Comparison of ENCODE assay signal across 7 cellular contexts in the genomic region with DNA sequence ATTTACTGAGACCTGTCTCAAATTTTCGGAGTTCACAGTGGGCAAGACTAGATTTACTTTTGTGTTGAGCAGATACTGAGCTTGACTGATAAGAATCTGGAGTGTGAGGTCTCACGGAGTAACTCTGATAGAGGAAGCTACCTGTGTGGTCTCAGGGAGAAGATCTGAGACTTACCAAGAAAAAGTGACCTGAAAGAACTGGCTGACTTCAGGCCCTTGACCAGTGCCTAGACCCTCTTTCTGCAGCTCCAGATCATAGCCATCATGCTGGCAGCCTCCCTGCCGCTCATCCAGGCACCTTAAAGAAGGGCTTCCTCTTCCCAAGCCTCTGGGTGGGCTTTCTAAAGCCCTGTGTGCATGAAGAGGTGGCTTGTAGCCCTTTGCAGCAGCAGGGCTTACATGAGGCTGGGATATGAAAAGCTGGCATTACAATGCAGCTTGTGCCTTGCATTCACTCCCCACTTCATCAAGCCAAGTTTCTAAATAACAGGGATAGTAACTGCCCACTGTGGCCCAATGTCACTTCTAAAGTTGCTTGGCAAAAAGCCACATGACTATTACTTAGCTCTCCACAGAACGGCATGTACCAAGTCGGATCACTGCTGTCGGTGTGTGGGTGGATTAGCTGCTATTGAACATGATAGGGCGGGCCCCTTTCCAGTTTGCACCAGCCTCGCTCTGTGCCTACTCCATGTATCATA.
DNase-seq lines count a peak whose midpoint lies in the region; ATAC-seq, FAIRE-seq and TF ChIP-seq lines count a peak whose summit lies in the region.
"Not testable (repeated sequence)": the region's sequence is repeated elsewhere in the genome, so short reads cannot be mapped to it uniquely, and the experiment has no call there.

No MANE protein-coding gene starts in this region.

- TF ChIP-seq RAD21 in GM12878 (IDR thresholded peaks at IDR 0.05; ENCODE audit: insufficient read depth, low read depth, low read length): not testable (repeated sequence)

- not testable (repeated sequence) for H3K4me1 Mint-ChIP-seq in activated CD8-positive, alpha-beta T cell treated with anti-CD3 and anti-CD28 coated beads, Interleukin-2, amount 10 ng/mL, durations not matched to agents 7 days and 5 days (ENCODE audit: low read depth); naive thymus-derived CD8-positive, alpha-beta T cell; stimulated activated naive B cell treated with anti-CD40 and anti-IgM and Interleukin-4, amounts not matched to agents 10 μg/mL and 1 μg/mL and 100 μg/mL, for 72 hours

- in situ Hi-C loops in GM12878 (cut with MboI): not testable (repeated sequence)

- TF ChIP-seq POLR2A in GM12878 (IDR thresholded peaks at IDR 0.05; ENCODE audit: low read depth, low read length): not testable (repeated sequence)

- H2AFZ ChIP-seq in GM12878 (ENCODE audit: control insufficient read depth, low read depth, low read length): not testable (repeated sequence)

- H3K27me3 Mint-ChIP-seq in activated CD8-positive, alpha-beta T cell treated with anti-CD3 and anti-CD28 coated beads, Interleukin-2, amount 10 ng/mL, durations not matched to agents 7 days and 5 days (ENCODE audit: low read depth); naive thymus-derived CD8-positive, alpha-beta T cell; stimulated activated naive B cell treated with anti-CD40 and anti-IgM and Interleukin-4, amounts not matched to agents 10 μg/mL and 1 μg/mL and 100 μg/mL, for 72 hours: not testable (repeated sequence)

- intact Hi-C loops in GM12878 (cut with micrococcal nuclease; ENCODE audit: unreplicated experiment); Right ventricle myocardium superior (cut with DNase I): not testable (repeated sequence)

- not testable (repeated sequence) for H3K27me3 ChIP-seq in RWPE2 (ENCODE audit: insufficient read depth, poor library complexity, severe bottlenecking); GM12878 (replicated peaks in 1 of 2; ENCODE audit: control insufficient read depth in 2 of 2, insufficient read depth in 2 of 2, low read length in 1 of 2)

- H3K9me3 Mint-ChIP-seq in activated CD8-positive, alpha-beta T cell treated with anti-CD3 and anti-CD28 coated beads, Interleukin-2, amount 10 ng/mL, durations not matched to agents 7 days and 5 days (ENCODE audit: insufficient read depth); naive thymus-derived CD8-positive, alpha-beta T cell; stimulated activated naive B cell treated with anti-CD40 and anti-IgM and Interleukin-4, amounts not matched to agents 10 μg/mL and 1 μg/mL and 100 μg/mL, for 72 hours: not testable (repeated sequence)

- H3K4me2 ChIP-seq in GM12878 (ENCODE audit: control insufficient read depth, insufficient read depth): not testable (repeated sequence)

- no CpG with 5 or more reads among the region's 8 CpGs for WGBS in GM12878 (ENCODE audit: insufficient coverage, insufficient replicate concordance, low lambda C conversion rate, missing lambda C conversion rate)

- not testable (repeated sequence) for TF ChIP-seq EP300 in GM12878 (IDR thresholded peaks at IDR 0.05; ENCODE audit: borderline replicate concordance in 1 of 2, control insufficient read depth in 1 of 2, low read depth in 2 of 2, low read length in 2 of 2)

- not testable (repeated sequence) for H3K9ac ChIP-seq in GM12878 (ENCODE audit: control insufficient read depth, insufficient read depth, low read length)

- CTCF ChIA-PET in activated CD8-positive, alpha-beta T cell treated with anti-CD3 and anti-CD28 coated beads, Interleukin-2, amount 10 ng/mL, durations not matched to agents 7 days and 5 days (lab: Charles Lee); GM12878 (lab: Yijun Ruan, JAX): not testable (repeated sequence)

- POLR2A ChIA-PET in activated CD8-positive, alpha-beta T cell treated with anti-CD3 and anti-CD28 coated beads, Interleukin-2, amount 10 ng/mL, durations not matched to agents 7 days and 5 days (lab: Charles Lee); GM12878 (lab: Charles Lee); naive thymus-derived CD8-positive, alpha-beta T cell (lab: Charles Lee): not testable (repeated sequence)

- not testable (repeated sequence) for H4K20me1 ChIP-seq in GM12878 (ENCODE audit: control insufficient read depth, insufficient read depth)

- peak; percentile 88 for ATAC-seq in RWPE2 (ENCODE audit: low read depth)
- ATAC-seq in activated CD8-positive, alpha-beta T cell treated with anti-CD3 and anti-CD28 coated beads, Interleukin-2, amount 10 ng/mL, durations not matched to agents 7 days and 5 days: peak; percentile 34
- peak; percentile 14; the same call in 1 of the 3 replicates for ATAC-seq in GM12878
- peak; percentile 95 for ATAC-seq in Right ventricle myocardium superior (ENCODE audit: poor library complexity)
- peak; percentile 82 for ATAC-seq in left lobe of liver
- peak; percentile 29 to 38 for ATAC-seq in naive thymus-derived CD8-positive, alpha-beta T cell
- ATAC-seq in stimulated activated naive B cell treated with anti-CD40 and anti-IgM and Interleukin-4, amounts not matched to agents 10 μg/mL and 1 μg/mL and 100 μg/mL, for 72 hours (replicated peaks): peak; percentile 23 to 57

- not testable (repeated sequence) for BruUV-seq in GM12878 (replicated peaks; lab: Mats Ljungman, UMichigan)

- H3K36me3 ChIP-seq in RWPE2 (ENCODE audit: low read depth); GM12878 (ENCODE audit: control insufficient read depth in 2 of 2, insufficient read depth in 2 of 2, low read length in 1 of 2): not testable (repeated sequence)

- H3K27ac Mint-ChIP-seq in activated CD8-positive, alpha-beta T cell treated with anti-CD3 and anti-CD28 coated beads, Interleukin-2, amount 10 ng/mL, durations not matched to agents 7 days and 5 days; naive thymus-derived CD8-positive, alpha-beta T cell; stimulated activated naive B cell treated with anti-CD40 and anti-IgM and Interleukin-4, amounts not matched to agents 10 μg/mL and 1 μg/mL and 100 μg/mL, for 72 hours: not testable (repeated sequence)

- SMC1A ChIA-PET in GM12878 (lab: Charles Lee; ENCODE audit: uncharacterized antibody, unreplicated experiment): not testable (repeated sequence)

- H3K4me1 ChIP-seq in RWPE2 (ENCODE audit: insufficient read depth, poor library complexity, severe bottlenecking); GM12878 (ENCODE audit: control insufficient read depth, insufficient read depth, low read length): not testable (repeated sequence)

- not testable (repeated sequence) for H3K27ac ChIP-seq in RWPE2 (ENCODE audit: poor library complexity, severe bottlenecking); GM12878 (ENCODE audit: control insufficient read depth, insufficient read depth)

- H3K9me3 ChIP-seq in RWPE2 (ENCODE audit: severe bottlenecking); GM12878 (replicated peaks; ENCODE audit: control insufficient read depth, insufficient read depth, low read length): not testable (repeated sequence)

- H3K36me3 Mint-ChIP-seq in activated CD8-positive, alpha-beta T cell treated with anti-CD3 and anti-CD28 coated beads, Interleukin-2, amount 10 ng/mL, durations not matched to agents 7 days and 5 days (ENCODE audit: low read depth); naive thymus-derived CD8-positive, alpha-beta T cell; stimulated activated naive B cell treated with anti-CD40 and anti-IgM and Interleukin-4, amounts not matched to agents 10 μg/mL and 1 μg/mL and 100 μg/mL, for 72 hours: not testable (repeated sequence)

- FAIRE-seq in GM12878 (lab: Jason Lieb, UNC): not testable (repeated sequence)

- H3K4me3 Mint-ChIP-seq in activated CD8-positive, alpha-beta T cell treated with anti-CD3 and anti-CD28 coated beads, Interleukin-2, amount 10 ng/mL, durations not matched to agents 7 days and 5 days; naive thymus-derived CD8-positive, alpha-beta T cell; stimulated activated naive B cell treated with anti-CD40 and anti-IgM and Interleukin-4, amounts not matched to agents 10 μg/mL and 1 μg/mL and 100 μg/mL, for 72 hours: not testable (repeated sequence)

- TF ChIP-seq CTCF in RWPE2 (IDR thresholded peaks at IDR 0.05; ENCODE audit: poor library complexity, severe bottlenecking); GM12878 (IDR thresholded peaks at IDR 0.05 in 2 of 3, conservative IDR thresholded peaks at IDR 0.05 in 1 of 3; ENCODE audit: control insufficient read depth in 2 of 3, extremely low read depth in 1 of 3, insufficient read depth in 1 of 3, low read depth in 3 of 3, low read length in 3 of 3): not testable (repeated sequence)

- not testable (repeated sequence) for H3K79me2 ChIP-seq in GM12878 (ENCODE audit: control insufficient read depth, insufficient read depth, low read length)

- DNase-seq in RWPE2 (ENCODE audit: low spot score); activated CD8-positive, alpha-beta T cell treated with anti-CD3 and anti-CD28 coated beads, Interleukin-2, amount 10 ng/mL, durations not matched to agents 7 days and 5 days; GM12878 (ENCODE audit: low read depth, low spot score); Right ventricle myocardium superior; left lobe of liver (ENCODE audit: low spot score); naive thymus-derived CD8-positive, alpha-beta T cell; stimulated activated naive B cell treated with anti-CD40 and anti-IgM and Interleukin-4, amounts not matched to agents 10 μg/mL and 1 μg/mL and 100 μg/mL, for 72 hours: not testable (repeated sequence)

- RAD21 ChIA-PET in GM12878 (lab: Charles Lee; ENCODE audit: unreplicated experiment): not testable (repeated sequence)

- not testable (repeated sequence) for H3K4me3 ChIP-seq in RWPE2 (ENCODE audit: severe bottlenecking); GM12878

Comparison
In these comparisons a context has a peak if more than half of its experiments do, and no peak if none do; other contexts are left out.
1. ATAC-seq: peak in every context shown above with its lines; median percentile 95 in Right ventricle myocardium superior; 88 in RWPE2; 82 in left lobe of liver; 40 in stimulated activated naive B cell treated with anti-CD40 and anti-IgM and Interleukin-4, amounts not matched to agents 10 μg/mL and 1 μg/mL and 100 μg/mL, for 72 hours; 34 in activated CD8-positive, alpha-beta T cell treated with anti-CD3 and anti-CD28 coated beads, Interleukin-2, amount 10 ng/mL, durations not matched to agents 7 days and 5 days; 34 in naive thymus-derived CD8-positive, alpha-beta T cell; 14 in GM12878.